In the genomic region with DNA sequence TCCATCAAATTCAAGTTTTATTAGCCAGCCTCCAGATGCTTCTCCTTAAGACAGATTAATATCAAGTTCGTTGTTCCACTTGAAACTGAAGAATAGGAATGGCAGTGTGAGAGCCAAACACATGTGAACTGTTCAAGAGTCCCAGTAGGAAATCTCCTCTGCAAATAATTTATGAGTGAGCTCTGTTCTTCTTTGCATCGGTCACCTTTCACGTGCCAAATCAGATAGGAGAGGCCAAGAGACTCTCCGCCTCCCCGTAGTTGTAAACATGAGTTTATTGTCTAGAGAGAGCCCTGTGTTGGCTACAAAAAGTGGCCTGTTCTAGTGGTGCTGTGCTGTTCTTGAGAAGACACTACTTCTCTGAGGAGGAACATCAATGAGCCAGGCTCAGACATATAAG, we compare ENCODE assay signal across 25 cellular contexts.
DNase-seq lines count a peak whose midpoint lies in the region; ATAC-seq, FAIRE-seq and TF ChIP-seq lines count a peak whose summit lies in the region.
"Had no signal": no experiment of that assay in that cellular context is flagged by ENCODE, and none has a peak within 500 bp of the region (broad histone marks: within the 10 kb centered on the region; RNA-seq: fewer than 3 reads in every experiment).

No MANE protein-coding gene starts in this region.

- H3K27me3 Mint-ChIP-seq in GM23338 (ENCODE audit: insufficient read depth, low read depth, poor library complexity): peaks cover 3% of the 10 kb centered on the region
- H3K27me3 Mint-ChIP-seq in nephron (ENCODE audit: low read depth): no peaks in the 10 kb centered on the region

- no peak for FAIRE-seq in K562 (lab: Jason Lieb, UNC)
- FAIRE-seq: A549, GM12878, H54 had no signal

- H3K9ac ChIP-seq in K562 (ENCODE audit: insufficient read depth in 1 of 2, low read depth in 2 of 2, low read length in 2 of 2): no peak overlapping the region

- H3K27ac ChIP-seq in 22Rv1 (peak overlapping the region; percentile 26), GM23338 (ENCODE audit: low read depth) (no peak overlapping the region), K562 (ENCODE audit: extremely low read depth, low read depth, low read length) (no peak overlapping the region), substantia nigra (ENCODE audit: low read depth, low read length, poor library complexity, severe bottlenecking) (no peak overlapping the region), aorta (ENCODE audit: low read depth in 1 of 2, low read length in 2 of 2) (no peak overlapping the region)
- H3K27ac ChIP-seq: A549, SJSA1 had no signal

- POLR2A ChIA-PET in K562 (lab: Yijun Ruan, JAX): interaction anchor here (0.6 to 1.4 kb wide), 3 partner anchors 14 to 287 kb away, joined by 3 read pairs; no protein-coding TSS in a partner anchor

- H3F3A ChIP-seq in GM23338 (replicated peaks; ENCODE audit: low read depth): no peaks in the 10 kb centered on the region

- H3K36me3 Mint-ChIP-seq in GM23338 (ENCODE audit: low read depth): no peaks in the 10 kb centered on the region
- peaks cover 14% of the 10 kb centered on the region for H3K36me3 Mint-ChIP-seq in nephron (ENCODE audit: low read depth)

- H3K27me3 ChIP-seq in GM23338 (ENCODE audit: insufficient read depth): no peaks in the 10 kb centered on the region
- no peaks in the 10 kb centered on the region for H3K27me3 ChIP-seq in K562 (ENCODE audit: control insufficient read depth in 2 of 2, insufficient read depth in 2 of 2, low read length in 2 of 2)
- no peaks in the 10 kb centered on the region for H3K27me3 ChIP-seq in aorta (ENCODE audit: control insufficient read depth in 1 of 2, insufficient read depth in 2 of 2, low read length in 1 of 2)
- H3K27me3 ChIP-seq: SJSA1 had no signal

- TF ChIP-seq CTCF in 22Rv1 (IDR thresholded peaks at IDR 0.05) (no peak), GM23338 (conservative IDR thresholded peaks at IDR 0.05; ENCODE audit: low read depth in 2 of 2) (no peak), K562 (IDR thresholded peaks at IDR 0.05 in 2 of 3, conservative IDR thresholded peaks at IDR 0.05 in 1 of 3; ENCODE audit: insufficient read depth in 2 of 3, low read depth in 1 of 3, low read length in 3 of 3) (no peak), nephron (IDR thresholded peaks at IDR 0.05; ENCODE audit: unreplicated experiment in 3 of 3) (no peak)

- DNase-seq in GM23338 (ENCODE audit: low spot score) (no peak), K562 (ENCODE audit: extremely low read depth in 1 of 4, low spot score in 3 of 4) (peak in 1 of 4 experiments; percentile 16), substantia nigra (lab: John Stamatoyannopoulos, UW) (no peak), pons (ENCODE audit: low spot score) (no peak), aorta (no peak)
- DNase-seq: C1 segment of cervical spinal cord; CD8-positive, alpha-beta memory T cell; DMS 273 treated with DMSO at 0.1 percent for 48 hours; DMS79; EL; GDM1; KG1; MM.1S; NCI-H2029; NCI-H345; NCI-H510A treated with DMSO at 0.1 percent for 48 hours; Right ventricle myocardium superior; RPMI8226 had no signal

- H2AFZ ChIP-seq in GM23338 (peak overlapping the region; percentile 18; the same call in 1 of the 2 replicates), K562 (ENCODE audit: low read depth, low read length) (peak overlapping the region; percentile 49)

- CTCF ChIA-PET in K562 (lab: Yijun Ruan, JAX; ENCODE audit: low intra/inter-chr PET ratio): no interaction called here

- ATAC-seq in GM23338 (no peak), K562 (peak; percentile 65), GM21528 (IDR thresholded peaks at IDR 0.05; ENCODE audit: low FRiP score, unreplicated experiment) (no peak), aorta (ENCODE audit: low FRiP score) (no peak)
- ATAC-seq: A549, GM12878 had no signal

- H3K79me2 ChIP-seq in GM23338 (replicated peaks; ENCODE audit: insufficient read depth) (no peaks in the 10 kb centered on the region), K562 (ENCODE audit: control insufficient read depth, insufficient read depth, low read length) (no peaks in the 10 kb centered on the region)

- H3K4me3 Mint-ChIP-seq in GM23338: no peak overlapping the region
- no peak overlapping the region for H3K4me3 Mint-ChIP-seq in nephron
- H3K4me3 Mint-ChIP-seq: CD8-positive, alpha-beta memory T cell had no signal

- intact Hi-C loops in K562 (cut with micrococcal nuclease) (no loop called here), aorta (cut with DNase I) (no loop called here)

- H3K4me1 ChIP-seq in GM23338 (ENCODE audit: insufficient read depth): no peaks in the 10 kb centered on the region
- peaks cover 3 to 4% of the 10 kb centered on the region in 2 experiments; a peak in 3 of 5 replicates for H3K4me1 ChIP-seq in K562 (replicated peaks in 1 of 2; ENCODE audit: control insufficient read depth in 2 of 2, insufficient read depth in 2 of 2, low read length in 2 of 2)
- H3K4me1 ChIP-seq in aorta (ENCODE audit: control insufficient read depth in 1 of 2, insufficient read depth in 2 of 2, low read length in 2 of 2): no peaks in the 10 kb centered on the region
- H3K4me1 ChIP-seq: A549, SJSA1 had no signal

- TF ChIP-seq EP300 in K562 (IDR thresholded peaks at IDR 0.05; ENCODE audit: low read length): no peak

- peaks cover 3% of the 10 kb centered on the region; the same call in 2 of the 3 replicates for H3K4me1 Mint-ChIP-seq in GM23338
- peaks cover 17% of the 10 kb centered on the region for H3K4me1 Mint-ChIP-seq in nephron
- H3K4me1 Mint-ChIP-seq: CD8-positive, alpha-beta memory T cell had no signal

- H3K4me2 ChIP-seq in GM23338: no peak overlapping the region
- H3K4me2 ChIP-seq in K562 (ENCODE audit: insufficient read depth, low read length): no peak overlapping the region
- H3K4me2 ChIP-seq: A549 had no signal

- WGBS in K562 (ENCODE audit: insufficient coverage, low coverage, missing lambda C conversion rate): 17% methylated on average over 5 of the region's 5 CpGs
- WGBS in aorta, 2 donors: 62% methylated on average over 5 of the region's 5 CpGs

- no peaks in the 10 kb centered on the region for H3K9me1 ChIP-seq in K562 (ENCODE audit: control insufficient read depth, insufficient read depth, low read length)

- in situ Hi-C loops in K562 (cut with MboI): no loop called here

- BruUV-seq in K562 (replicated peaks; lab: Mats Ljungman, UMichigan): no TSS peak

- H3K9me3 Mint-ChIP-seq in GM23338 (no peaks in the 10 kb centered on the region; the same call in 1 of the 3 replicates), nephron (peaks cover 42% of the 10 kb centered on the region)

- H3K9me3 ChIP-seq in K562 (replicated peaks; ENCODE audit: control insufficient read depth, insufficient read depth, low read depth, low read length) (peaks cover 10% of the 10 kb centered on the region; the same call in 1 of the 2 replicates), aorta (ENCODE audit: control insufficient read depth, low read length) (peaks cover 1% of the 10 kb centered on the region)
- H3K9me3 ChIP-seq: SJSA1 had no signal

- no peak for TF ChIP-seq RAD21 in K562 (CRISPR knock-in tag; conservative IDR thresholded peaks at IDR 0.05 in 1 of 2, IDR thresholded peaks at IDR 0.05 in 1 of 2)

- no peaks in the 10 kb centered on the region for H3K9me2 ChIP-seq in GM23338 (ENCODE audit: insufficient read depth)

- no peak for TF ChIP-seq POLR2A in K562 (conservative IDR thresholded peaks at IDR 0.05)

- H3K36me3 ChIP-seq in GM23338 (ENCODE audit: insufficient read depth) (no peaks in the 10 kb centered on the region), K562 (ENCODE audit: control insufficient read depth, insufficient read depth, low read length) (no peaks in the 10 kb centered on the region), aorta (ENCODE audit: control insufficient read depth in 1 of 2, insufficient read depth in 2 of 2, low read length in 1 of 2) (no peaks in the 10 kb centered on the region)
- H3K36me3 ChIP-seq: SJSA1 had no signal

- no peak overlapping the region for H3K4me3 ChIP-seq in GM23338
- no peak overlapping the region for H3K4me3 ChIP-seq in K562
- no peak overlapping the region for H3K4me3 ChIP-seq in aorta (ENCODE audit: low read length in 2 of 2)
- H3K4me3 ChIP-seq: A549, GM12878, SJSA1 had no signal

- H4K20me1 ChIP-seq in GM23338 (replicated peaks; ENCODE audit: insufficient read depth) (no peaks in the 10 kb centered on the region), K562 (replicated peaks; ENCODE audit: control insufficient read depth, insufficient read depth, low read length) (no peaks in the 10 kb centered on the region)

- H3K27ac Mint-ChIP-seq in GM23338 (no peak overlapping the region), nephron (peak overlapping the region; percentile 31 to 77 (median 50))
- H3K27ac Mint-ChIP-seq: CD8-positive, alpha-beta memory T cell had no signal

TF ChIP-seq in GM23338, 12 proteins besides CTCF, POLR2A, EP300 and RAD21 (continues in another document):
- TF ChIP-seq CREB1 (CRISPR knock-in tag; IDR thresholded peaks at IDR 0.05; ENCODE audit: low read depth): no peak
- TF ChIP-seq EZH2phosphoT487 (IDR thresholded peaks at IDR 0.05; ENCODE audit: unreplicated experiment): no peak
- no peak for TF ChIP-seq STAT1 (IDR thresholded peaks at IDR 0.05; ENCODE audit: unreplicated experiment)

TF ChIP-seq in K562, 482 proteins besides CTCF, POLR2A, EP300 and RAD21:
- TF ChIP-seq HNRNPL (IDR thresholded peaks at IDR 0.05; ENCODE audit: low read depth, low read length) (no peak), BHLHE40 (IDR thresholded peaks at IDR 0.05; ENCODE audit: low read length) (peak; percentile 39; the same call in 1 of the 2 replicates), E2F1 (CRISPR knock-in tag; IDR thresholded peaks at IDR 0.05) (no peak), ZNF311 (CRISPR knock-in tag; IDR thresholded peaks at IDR 0.05) (no peak)
TF ChIP-seq in K562: peak in this region for 1.
